ENCODE assay signal across 21 cellular contexts in the genomic region with DNA sequence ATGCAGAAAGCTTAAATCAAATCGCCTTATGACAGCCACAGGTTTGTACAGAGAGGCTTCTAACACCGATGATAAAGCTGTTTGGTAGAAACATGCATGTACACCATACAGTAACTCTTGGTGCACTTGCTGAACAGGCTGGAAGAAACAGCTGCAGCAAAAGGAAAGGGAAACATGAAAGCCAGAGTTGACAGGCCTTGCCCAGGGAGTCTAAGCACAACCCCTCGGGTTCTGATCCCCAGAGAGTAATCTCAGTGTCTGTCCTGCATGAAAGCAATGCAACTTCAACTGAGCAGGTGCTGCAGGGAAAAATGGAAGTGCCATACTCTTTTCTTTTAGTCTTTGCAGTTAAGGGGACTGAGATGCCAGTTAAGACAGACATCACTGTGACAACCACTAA.
DNase-seq lines count a peak whose midpoint lies in the region; ATAC-seq and TF ChIP-seq lines count a peak whose summit lies in the region.
"Had no signal": no experiment of that assay in that cellular context is flagged by ENCODE, and none has a peak within 500 bp of the region (broad histone marks: within the 10 kb centered on the region; RNA-seq: fewer than 3 reads in every experiment).

No MANE protein-coding gene starts in this region.

- H3K18ac ChIP-seq in IMR-90 (ENCODE audit: low read depth, low read length) = no peak overlapping the region

- H3K9me1 ChIP-seq in IMR-90 (ENCODE audit: insufficient read depth, low read length) = peaks cover 3% of the 10 kb centered on the region; the same call in 1 of the 2 replicates

- POLR2A ChIA-PET in IMR-90 (lab: Charles Lee; ENCODE audit: unreplicated experiment) = no interaction called here
- POLR2A ChIA-PET in activated CD4-positive, alpha-beta T cell treated with anti-CD3 and anti-CD28 coated beads for 36 hours (lab: Charles Lee) = no interaction called here

- no peak overlapping the region for H3K9ac ChIP-seq in IMR-90 (ENCODE audit: low read depth, low read length)

- H3K14ac ChIP-seq in IMR-90 (replicated peaks; ENCODE audit: low read depth, low read length) = no peak overlapping the region

- H2BK20ac ChIP-seq in IMR-90 (ENCODE audit: low read depth, low read length) = peak overlapping the region; percentile 17; the same call in 1 of the 2 replicates

- no peak overlapping the region for H3K4me2 ChIP-seq in IMR-90 (ENCODE audit: low read depth, low read length)

- no peaks in the 10 kb centered on the region for H3K27me3 Mint-ChIP-seq in activated CD4-positive, alpha-beta T cell treated with anti-CD3 and anti-CD28 coated beads for 36 hours
- H3K27me3 Mint-ChIP-seq: activated naive CD4-positive, alpha-beta T cell treated with anti-CD3 and anti-CD28 coated beads, Interleukin-2, amount 10 ng/mL, durations not matched to agents 7 days and 5 days; CD4-positive, alpha-beta T cell; type B pancreatic cell had no signal

- CTCF ChIA-PET in IMR-90 (lab: Yijun Ruan, JAX) = no interaction called here
- CTCF ChIA-PET in activated CD4-positive, alpha-beta T cell treated with anti-CD3 and anti-CD28 coated beads for 36 hours (lab: Charles Lee) = no interaction called here

- no peak overlapping the region for H3K4me3 ChIP-seq in IMR-90 (ENCODE audit: insufficient read depth, low read depth, low read length)
- H3K4me3 ChIP-seq in right atrium auricular region = no peak overlapping the region
- H3K4me3 ChIP-seq in right lobe of liver = no peak overlapping the region
- H3K4me3 ChIP-seq: psoas muscle had no signal

- H4K20me1 ChIP-seq in IMR-90 (ENCODE audit: insufficient read depth, low read length) = no peaks in the 10 kb centered on the region

- H3K23ac ChIP-seq in IMR-90 (ENCODE audit: low read depth, low read length) = no peak overlapping the region

- no peaks in the 10 kb centered on the region for H3K36me3 ChIP-seq in IMR-90 (ENCODE audit: control insufficient read depth, insufficient read depth, low read length)
- H3K36me3 ChIP-seq in right atrium auricular region = no peaks in the 10 kb centered on the region
- H3K36me3 ChIP-seq in right lobe of liver = no peaks in the 10 kb centered on the region

- TF ChIP-seq POLR2A in IMR-90 (IDR thresholded peaks at IDR 0.05; ENCODE audit: low read depth, low read length) = no peak
- TF ChIP-seq POLR2A in right lobe of liver (IDR thresholded peaks at IDR 0.05) = no peak

- peaks cover 24 to 26% of the 10 kb centered on the region in 2 experiments for H3K79me1 ChIP-seq in IMR-90 (ENCODE audit: low read depth in 1 of 2, low read length in 2 of 2)

- in situ Hi-C loops in IMR-90 (cut with MboI; ENCODE audit: low sequenced_read_pairs) = no loop called here

- H3K4ac ChIP-seq in IMR-90 (ENCODE audit: low read depth, low read length) = no peak overlapping the region

- H3K4me3 Mint-ChIP-seq in activated CD4-positive, alpha-beta T cell treated with anti-CD3 and anti-CD28 coated beads for 36 hours = no peak overlapping the region
- H3K4me3 Mint-ChIP-seq: activated naive CD4-positive, alpha-beta T cell treated with anti-CD3 and anti-CD28 coated beads, Interleukin-2, amount 10 ng/mL, durations not matched to agents 7 days and 5 days; CD4-positive, alpha-beta T cell; HFFc6; type B pancreatic cell had no signal

- H3K4me1 ChIP-seq in IMR-90 (ENCODE audit: control insufficient read depth, insufficient read depth, low read length) = peaks cover 1% of the 10 kb centered on the region; the same call in 1 of the 2 replicates
- H3K4me1 ChIP-seq in right atrium auricular region = no peaks in the 10 kb centered on the region
- peaks cover 0 to 7% (median 0%) of the 10 kb centered on the region in 4 donors for H3K4me1 ChIP-seq in right lobe of liver
- H3K4me1 ChIP-seq: psoas muscle had no signal

- DNase-seq in IMR-90 (no peak), right atrium auricular region (ENCODE audit: low spot score) (no peak), right lobe of liver (no peak)
- no peak for DNase-seq in activated CD4-positive, alpha-beta T cell treated with anti-CD3 and anti-CD28 coated beads for 36 hours
- DNase-seq: activated CD4-positive, alpha-beta T cell treated with anti-CD3 and anti-CD28 coated beads, Interleukin-2, amount 50 U/mL, for 1 hour; activated naive CD4-positive, alpha-beta T cell treated with anti-CD3 and anti-CD28 coated beads, Interleukin-2, amount 10 ng/mL, durations not matched to agents 7 days and 5 days; amniotic stem cell; CD4-positive, alpha-beta T cell; DMS 273 treated with DMSO at 0.1 percent for 48 hours; effector CD4-positive, alpha-beta T cell; HFFc6; Kasumi-1; NCI-H2081; psoas muscle had no signal

- no peaks in the 10 kb centered on the region for H3K27me3 ChIP-seq in IMR-90 (ENCODE audit: control insufficient read depth, insufficient read depth, low read length)
- no peaks in the 10 kb centered on the region for H3K27me3 ChIP-seq in right atrium auricular region
- no peaks in the 10 kb centered on the region for H3K27me3 ChIP-seq in right lobe of liver

- H3K36me3 Mint-ChIP-seq in activated CD4-positive, alpha-beta T cell treated with anti-CD3 and anti-CD28 coated beads for 36 hours (ENCODE audit: low read depth) = no peaks in the 10 kb centered on the region
- H3K36me3 Mint-ChIP-seq: activated naive CD4-positive, alpha-beta T cell treated with anti-CD3 and anti-CD28 coated beads, Interleukin-2, amount 10 ng/mL, durations not matched to agents 7 days and 5 days had no signal

- no peak for TF ChIP-seq CTCF in IMR-90 (conservative IDR thresholded peaks at IDR 0.05; ENCODE audit: low read depth, low read length)
- TF ChIP-seq CTCF in right atrium auricular region (IDR thresholded peaks at IDR 0.05) = no peak
- no peak for TF ChIP-seq CTCF in right lobe of liver (IDR thresholded peaks at IDR 0.05)

- no peak overlapping the region for H2AK9ac ChIP-seq in IMR-90 (replicated peaks; ENCODE audit: low read depth, low read length, poor library complexity)

- no peak for TF ChIP-seq RAD21 in IMR-90 (IDR thresholded peaks at IDR 0.05; ENCODE audit: low read length)

- no peak overlapping the region for H4K5ac ChIP-seq in IMR-90 (ENCODE audit: low read depth, low read length)

- no peak overlapping the region for H2AK5ac ChIP-seq in IMR-90 (ENCODE audit: low read depth, low read length)

- no peak overlapping the region for H3K27ac Mint-ChIP-seq in activated CD4-positive, alpha-beta T cell treated with anti-CD3 and anti-CD28 coated beads for 36 hours
- H3K27ac Mint-ChIP-seq: activated naive CD4-positive, alpha-beta T cell treated with anti-CD3 and anti-CD28 coated beads, Interleukin-2, amount 10 ng/mL, durations not matched to agents 7 days and 5 days; CD4-positive, alpha-beta T cell; HFFc6; type B pancreatic cell had no signal

- dilution Hi-C loops in IMR-90 (cut with HindIII; ENCODE audit: low sequenced_read_pairs, unreplicated experiment) = no loop called here

- no peak overlapping the region for H2BK120ac ChIP-seq in IMR-90 (ENCODE audit: low read depth, low read length)

- H3K4me1 Mint-ChIP-seq in activated CD4-positive, alpha-beta T cell treated with anti-CD3 and anti-CD28 coated beads for 36 hours = no peaks in the 10 kb centered on the region
- H3K4me1 Mint-ChIP-seq: activated naive CD4-positive, alpha-beta T cell treated with anti-CD3 and anti-CD28 coated beads, Interleukin-2, amount 10 ng/mL, durations not matched to agents 7 days and 5 days had no signal

- H4K8ac ChIP-seq in IMR-90 (ENCODE audit: low read depth in 2 of 2, low read length in 2 of 2) = no peak overlapping the region

- intact Hi-C loops in IMR-90 (cut with micrococcal nuclease) = no loop called here
- intact Hi-C loops in activated CD4-positive, alpha-beta T cell treated with anti-CD3 and anti-CD28 coated beads for 36 hours (cut with DNase I, micrococcal nuclease) = no loop called here
- intact Hi-C loops in right lobe of liver (cut with DNase I) = no loop called here

- no peak overlapping the region for H2BK15ac ChIP-seq in IMR-90 (ENCODE audit: low read depth, low read length)

- H2AFZ ChIP-seq in IMR-90 (replicated peaks; ENCODE audit: low read length, poor library complexity) = no peak overlapping the region

- no peak overlapping the region for H3K56ac ChIP-seq in IMR-90 (ENCODE audit: extremely low read depth, insufficient read depth, low read length)

- no TSS peak for BruUV-seq in IMR-90 (replicated peaks; lab: Mats Ljungman, UMichigan)

- H3K9me3 Mint-ChIP-seq in activated CD4-positive, alpha-beta T cell treated with anti-CD3 and anti-CD28 coated beads for 36 hours (ENCODE audit: low read depth) = no peaks in the 10 kb centered on the region
- H3K9me3 Mint-ChIP-seq: activated naive CD4-positive, alpha-beta T cell treated with anti-CD3 and anti-CD28 coated beads, Interleukin-2, amount 10 ng/mL, durations not matched to agents 7 days and 5 days; HFFc6; type B pancreatic cell had no signal

- H4K91ac ChIP-seq in IMR-90 (ENCODE audit: insufficient read depth, low read depth, low read length) = no peak overlapping the region

- H3K27ac ChIP-seq in IMR-90 (ENCODE audit: insufficient read depth, low read length) (no peak overlapping the region), right atrium auricular region (no peak overlapping the region), right lobe of liver (no peak overlapping the region)
- H3K27ac ChIP-seq: epithelial cell of prostate, psoas muscle, RWPE1, VCaP had no signal

- WGBS in IMR-90 (ENCODE audit: extremely low coverage in 2 of 2, insufficient read length in 1 of 2), 2 experiments = no CpG with 5 or more reads among the region's 3 CpGs
- WGBS in right lobe of liver (ENCODE audit: insufficient coverage, low coverage, low lambda C conversion rate, missing lambda C conversion rate) = 79% methylated on average over 3 of the region's 3 CpGs

- H2BK5ac ChIP-seq in IMR-90 (ENCODE audit: low read depth, low read length, poor library complexity, severe bottlenecking) = no peak overlapping the region

- H3K9me3 ChIP-seq in IMR-90 (ENCODE audit: control insufficient read depth, insufficient read depth, low read length) = no peaks in the 10 kb centered on the region
- H3K9me3 ChIP-seq in right atrium auricular region = no peaks in the 10 kb centered on the region
- H3K9me3 ChIP-seq in right lobe of liver = no peaks in the 10 kb centered on the region
- H3K9me3 ChIP-seq: psoas muscle had no signal

- ATAC-seq in GM18519 (IDR thresholded peaks at IDR 0.05; ENCODE audit: low FRiP score, unreplicated experiment) (peak; percentile 50), GM19463 (IDR thresholded peaks at IDR 0.05; ENCODE audit: unreplicated experiment) (peak; percentile 58), IMR-90 (ENCODE audit: low read depth) (no peak), SK-N-SH treated with all-trans-retinoic acid at 6 μM for 48 hours (peak; percentile 53; the same call in 2 of the 3 replicates), right lobe of liver (no peak)
- ATAC-seq in activated CD4-positive, alpha-beta T cell treated with anti-CD3 and anti-CD28 coated beads for 36 hours = no peak
- ATAC-seq: psoas muscle had no signal

TF ChIP-seq in IMR-90, 13 proteins besides CTCF, POLR2A, EP300 and RAD21:
- no peak for TF ChIP-seq CEBPB (IDR thresholded peaks at IDR 0.05; ENCODE audit: low read depth, low read length)

Comparison
In these comparisons a context has a peak if more than half of its experiments do, and no peak if none do; other contexts are left out.
1. ATAC-seq: peak in GM18519 (single experiment), GM19463 (single experiment) and SK-N-SH treated with all-trans-retinoic acid at 6 μM for 48 hours (single experiment); none in IMR-90 (single experiment), activated CD4-positive, alpha-beta T cell treated with anti-CD3 and anti-CD28 coated beads for 36 hours (single experiment) and right lobe of liver (0 of 4).